Comparison of ENCODE assay signal across 11 cellular contexts in genomic region chr2:73963385-73964120, GRCh38. TPM values are rescaled to one million over a fixed set of nuclear protein-coding genes. Genes with fewer than 3 reads are reported as not detected.
DNase-seq lines count a peak whose midpoint lies in the region; ATAC-seq and TF ChIP-seq lines count a peak whose summit lies in the region.
"Had no signal": no experiment of that assay in that cellular context is flagged by ENCODE, and none has a peak within 500 bp of the region (broad histone marks: within the 10 kb centered on the region; RNA-seq: fewer than 3 reads in every experiment).

No MANE protein-coding gene starts in this region.

- H3K27me3 Mint-ChIP-seq in activated T-helper 1 cell treated with anti-CD3 and anti-CD28 coated beads, Interleukin-12 subunit alpha, Interleukin-12 subunit beta, Interleukin-2, Interleukin-4 antibody, amounts not matched to agents 30 ng/mL and 10 ng/mL and 1 ng/mL, durations not matched to agents 14 hours and 24 hours and 36 hours (ENCODE audit: insufficient read depth), result no peaks in the 10 kb centered on the region
- H3K27me3 Mint-ChIP-seq: B cell had no signal

- in situ Hi-C loops in G401 (cut with HindIII; ENCODE audit: low sequenced_read_pairs), result no loop called here

- H3K9me3 ChIP-seq in OCI-LY7 (ENCODE audit: low read length), result no peaks in the 10 kb centered on the region

- no peak overlapping the region for H3K4me3 ChIP-seq in OCI-LY7 (ENCODE audit: low read depth, low read length, poor library complexity, severe bottlenecking)

- H3K4me3 Mint-ChIP-seq in activated T-helper 1 cell treated with anti-CD3 and anti-CD28 coated beads, Interleukin-12 subunit alpha, Interleukin-12 subunit beta, Interleukin-2, Interleukin-4 antibody, amounts not matched to agents 30 ng/mL and 10 ng/mL and 1 ng/mL, durations not matched to agents 14 hours and 24 hours and 36 hours, result peak overlapping the region; percentile 1
- H3K4me3 Mint-ChIP-seq: B cell, neural crest cell had no signal

- intact Hi-C loops in activated T-helper 1 cell treated with anti-CD3 and anti-CD28 coated beads, Interleukin-12 subunit alpha, Interleukin-12 subunit beta, Interleukin-2, Interleukin-4 antibody, amounts not matched to agents 30 ng/mL and 10 ng/mL and 1 ng/mL, durations not matched to agents 14 hours and 24 hours and 36 hours (cut with micrococcal nuclease), result loop anchor here (1.0 to 2.0 kb wide), 9 partner anchors 8 to 132 kb away; partner anchors contain the start of gene DGUOK
- intact Hi-C loops in cardiac septum (cut with DNase I), result no loop called here
- intact Hi-C loops in OCI-LY7 (cut with micrococcal nuclease; ENCODE audit: unreplicated experiment), result no loop called here

- peak overlapping the region; percentile 86 for H3K27ac Mint-ChIP-seq in activated T-helper 1 cell treated with anti-CD3 and anti-CD28 coated beads, Interleukin-12 subunit alpha, Interleukin-12 subunit beta, Interleukin-2, Interleukin-4 antibody, amounts not matched to agents 30 ng/mL and 10 ng/mL and 1 ng/mL, durations not matched to agents 14 hours and 24 hours and 36 hours
- H3K27ac Mint-ChIP-seq: B cell had no signal

- CTCF ChIA-PET in OCI-LY7 (lab: Charles Lee; ENCODE audit: unreplicated experiment), result no interaction called here

- POLR2A ChIA-PET in OCI-LY7 (lab: Charles Lee), result no interaction called here

- H3K27ac ChIP-seq in OCI-LY7 (ENCODE audit: low read depth, low read length, poor library complexity, severe bottlenecking), result no peak overlapping the region

- no peak overlapping the region for H2AFZ ChIP-seq in OCI-LY7 (ENCODE audit: low read length)

- peaks cover 8% of the 10 kb centered on the region for H3K9me3 Mint-ChIP-seq in activated T-helper 1 cell treated with anti-CD3 and anti-CD28 coated beads, Interleukin-12 subunit alpha, Interleukin-12 subunit beta, Interleukin-2, Interleukin-4 antibody, amounts not matched to agents 30 ng/mL and 10 ng/mL and 1 ng/mL, durations not matched to agents 14 hours and 24 hours and 36 hours

- H3K36me3 ChIP-seq in OCI-LY7 (ENCODE audit: insufficient read depth, low read length), result peaks cover 18% of the 10 kb centered on the region

- H4K20me1 ChIP-seq in OCI-LY7 (ENCODE audit: insufficient read depth, low read length), result no peaks in the 10 kb centered on the region

- TF ChIP-seq CTCF in OCI-LY7 (conservative IDR thresholded peaks at IDR 0.05; ENCODE audit: low read length), result no peak

- H3K4me1 Mint-ChIP-seq in activated T-helper 1 cell treated with anti-CD3 and anti-CD28 coated beads, Interleukin-12 subunit alpha, Interleukin-12 subunit beta, Interleukin-2, Interleukin-4 antibody, amounts not matched to agents 30 ng/mL and 10 ng/mL and 1 ng/mL, durations not matched to agents 14 hours and 24 hours and 36 hours (ENCODE audit: low read depth), result peaks cover 30% of the 10 kb centered on the region
- H3K4me1 Mint-ChIP-seq: neural crest cell had no signal

- DNase-seq in stimulated activated naive CD4-positive, alpha-beta T cell treated with Interleukin-2 at 50 U/mL for 16 hours (lab: John Stamatoyannopoulos, UW), result peak; percentile 25
- DNase-seq in stimulated activated naive CD4-positive, alpha-beta T cell (lab: John Stamatoyannopoulos, UW), result no peak
- no peak for DNase-seq in activated T-helper 1 cell treated with anti-CD3 and anti-CD28 coated beads, Interleukin-12 subunit alpha, Interleukin-12 subunit beta, Interleukin-2, Interleukin-4 antibody, amounts not matched to agents 30 ng/mL and 10 ng/mL and 1 ng/mL, durations not matched to agents 14 hours and 24 hours and 36 hours (ENCODE audit: low spot score)
- DNase-seq in G401 (ENCODE audit: low spot score) (no peak), cardiac septum (ENCODE audit: low spot score) (no peak), OCI-LY7 (ENCODE audit: low spot score) (no peak)
- DNase-seq: SHP77 treated with DMSO at 0.1 percent for 48 hours had no signal

- no TSS peak for BruUV-seq in OCI-LY7 (replicated peaks; lab: Mats Ljungman, UMichigan)

- ATAC-seq in HG03066 (IDR thresholded peaks at IDR 0.05; ENCODE audit: low read depth, unreplicated experiment) (peak; percentile 75), SK-N-SH treated with all-trans-retinoic acid at 6 μM for 48 hours (no peak)

- no peaks in the 10 kb centered on the region for H3K9me2 ChIP-seq in OCI-LY7 (ENCODE audit: insufficient read depth, low read length)

- no peak overlapping the region for H3K4me2 ChIP-seq in OCI-LY7 (ENCODE audit: low read length)

- no peaks in the 10 kb centered on the region for H3K79me2 ChIP-seq in OCI-LY7 (ENCODE audit: insufficient read depth, low read depth, low read length)

- peaks cover 19% of the 10 kb centered on the region for H3K36me3 Mint-ChIP-seq in activated T-helper 1 cell treated with anti-CD3 and anti-CD28 coated beads, Interleukin-12 subunit alpha, Interleukin-12 subunit beta, Interleukin-2, Interleukin-4 antibody, amounts not matched to agents 30 ng/mL and 10 ng/mL and 1 ng/mL, durations not matched to agents 14 hours and 24 hours and 36 hours (ENCODE audit: low read depth)

- H3K4me1 ChIP-seq in OCI-LY7 (ENCODE audit: insufficient read depth, low read length, poor library complexity, severe bottlenecking), result no peaks in the 10 kb centered on the region

TF ChIP-seq in SK-N-SH treated with all-trans-retinoic acid at 6 μM for 48 hours, 23 proteins besides CTCF, POLR2A, EP300 and RAD21 (continues in another document):
- no peak for TF ChIP-seq OSR1 (CRISPR knock-in tag; IDR thresholded peaks at IDR 0.05)
- no peak for TF ChIP-seq CREB5 (CRISPR knock-in tag; IDR thresholded peaks at IDR 0.05; ENCODE audit: low read depth)
- no peak for TF ChIP-seq ISL1 (CRISPR knock-in tag; IDR thresholded peaks at IDR 0.05)
- TF ChIP-seq CSRNP3 (CRISPR knock-in tag; IDR thresholded peaks at IDR 0.05), result no peak
- no peak for TF ChIP-seq CSDC2 (CRISPR knock-in tag; IDR thresholded peaks at IDR 0.05)
- TF ChIP-seq ZC3H10 (CRISPR knock-in tag; IDR thresholded peaks at IDR 0.05), result no peak
- TF ChIP-seq POU6F1 (CRISPR knock-in tag; IDR thresholded peaks at IDR 0.05; ENCODE audit: borderline replicate concordance, low read depth), result no peak
- TF ChIP-seq TOX (CRISPR knock-in tag; IDR thresholded peaks at IDR 0.05; ENCODE audit: borderline replicate concordance), result no peak
- TF ChIP-seq PPARA (CRISPR knock-in tag; IDR thresholded peaks at IDR 0.05; ENCODE audit: borderline replicate concordance), result no peak
- TF ChIP-seq ZFP30 (CRISPR knock-in tag; IDR thresholded peaks at IDR 0.05), result no peak
- no peak for TF ChIP-seq ZNF565 (CRISPR knock-in tag; conservative IDR thresholded peaks at IDR 0.05; ENCODE audit: low read depth)
- TF ChIP-seq GLIS3 (CRISPR knock-in tag; IDR thresholded peaks at IDR 0.05), result no peak
- no peak for TF ChIP-seq BACH2 (CRISPR knock-in tag; IDR thresholded peaks at IDR 0.05; ENCODE audit: borderline replicate concordance)
- TF ChIP-seq RARB (CRISPR knock-in tag; IDR thresholded peaks at IDR 0.05), result no peak

RNA-seq across cellular contexts. Expression of gene TET3, which starts 21.2 kb away (rescaled TPM):
- 19.2 and 20.5 TPM in 2 replicates for total RNA-seq in activated T-helper 1 cell treated with anti-CD3 and anti-CD28 coated beads, Interleukin-12 subunit alpha, Interleukin-12 subunit beta, Interleukin-2, Interleukin-4 antibody, amounts not matched to agents 30 ng/mL and 10 ng/mL and 1 ng/mL, durations not matched to agents 14 hours and 24 hours and 36 hours
- total RNA-seq in G401 (2014; rRNA removed; shearing (Covaris generic)), result 2.0 and 3.7 TPM in 2 replicates
- total RNA-seq in cardiac septum, result 3.7 TPM
- 11.9 and 14.7 TPM in 2 replicates for total RNA-seq in OCI-LY7 (2014; rRNA removed; shearing (Covaris generic))
- total RNA-seq in OCI-LY7 (2022), result 24.8 and 25.2 TPM in 2 replicates

RNA-seq across cellular contexts. Expression of gene DGUOK, which starts 36.9 kb away (rescaled TPM):
- 92.8 and 98.0 TPM in 2 replicates for total RNA-seq in activated T-helper 1 cell treated with anti-CD3 and anti-CD28 coated beads, Interleukin-12 subunit alpha, Interleukin-12 subunit beta, Interleukin-2, Interleukin-4 antibody, amounts not matched to agents 30 ng/mL and 10 ng/mL and 1 ng/mL, durations not matched to agents 14 hours and 24 hours and 36 hours
- total RNA-seq in G401 (2014; rRNA removed; shearing (Covaris generic)), result 57.2 and 68.9 TPM in 2 replicates
- total RNA-seq in cardiac septum (23.7 TPM), OCI-LY7 (2022) (91.8 and 95.8 TPM in 2 replicates)
- 57.1 and 73.4 TPM in 2 replicates for total RNA-seq in OCI-LY7 (2014; rRNA removed; shearing (Covaris generic))
